Comparison of ENCODE assay signal across 8 cellular contexts in genomic region chr5:181245427-181246275, GRCh38. TPM values are rescaled to one million over a fixed set of nuclear protein-coding genes. Genes with fewer than 3 reads are reported as not detected.
A peak's percentile ranks its signal among the peaks of the same experiment; 100 is the strongest.
DNase-seq lines count a peak whose midpoint lies in the region; ATAC-seq and TF ChIP-seq lines count a peak whose summit lies in the region.

No MANE protein-coding gene starts in this region.

- H3K9ac ChIP-seq in BLaER1 treated with 17β-estradiol and CSF1 and Interleukin-3, amounts not matched to agents 10 nM and 100 nM, result peak overlapping the region; percentile 90 to 99 (median 97)

- H3K36me3 Mint-ChIP-seq in T-helper 17 cell (ENCODE audit: low read depth), result peaks cover 4% of the 10 kb centered on the region
- peaks cover 98% of the 10 kb centered on the region for H3K36me3 Mint-ChIP-seq in stimulated activated effector memory CD8-positive, alpha-beta T cell treated with anti-CD3 and anti-CD28 coated beads, Interleukin-12 subunit alpha, Interleukin-12 subunit beta, amount 100 ng/mL, for 72 hours

- peak overlapping the region; percentile 72 to 98 (median 88) for H3K4me3 ChIP-seq in BLaER1 treated with 17β-estradiol and CSF1 and Interleukin-3, amounts not matched to agents 10 nM and 100 nM
- H3K4me3 ChIP-seq in hepatocyte, result peak overlapping the region; percentile 57

- peak overlapping the region; percentile 94 to 100 (median 98) for H3K4me2 ChIP-seq in BLaER1 treated with 17β-estradiol and CSF1 and Interleukin-3, amounts not matched to agents 10 nM and 100 nM
- peak overlapping the region; percentile 90 for H3K4me2 ChIP-seq in hepatocyte

- DNase-seq in T-helper 17 cell (no peak), hepatocyte (ENCODE audit: low spot score) (peak; percentile 27), NCI-H1930 (lab: John Stamatoyannopoulos, UW) (no peak), activated gamma-delta T cell (lab: John Stamatoyannopoulos, UW) (no peak)
- DNase-seq in stimulated activated effector memory CD8-positive, alpha-beta T cell treated with anti-CD3 and anti-CD28 coated beads, Interleukin-12 subunit alpha, Interleukin-12 subunit beta, amount 100 ng/mL, for 72 hours (ENCODE audit: low spot score in 2 of 2), result no peak
- no peak for DNase-seq in activated CD4-positive, alpha-beta T cell treated with anti-CD3 and anti-CD28 coated beads for 4 hours

- no peaks in the 10 kb centered on the region for H3K9me2 ChIP-seq in hepatocyte (replicated peaks; ENCODE audit: insufficient read depth)

- peaks cover 59% of the 10 kb centered on the region for H3K4me1 Mint-ChIP-seq in T-helper 17 cell
- H3K4me1 Mint-ChIP-seq in stimulated activated effector memory CD8-positive, alpha-beta T cell treated with anti-CD3 and anti-CD28 coated beads, Interleukin-12 subunit alpha, Interleukin-12 subunit beta, amount 100 ng/mL, for 72 hours, result peaks cover 71% of the 10 kb centered on the region

- no peaks in the 10 kb centered on the region for H3K9me3 ChIP-seq in BLaER1 treated with 17β-estradiol and CSF1 and Interleukin-3, amounts not matched to agents 10 nM and 100 nM (replicated peaks in 1 of 11)
- H3K9me3 ChIP-seq in T-helper 17 cell (ENCODE audit: control insufficient read depth, low read length, poor library complexity, severe bottlenecking) (no peaks in the 10 kb centered on the region), hepatocyte (ENCODE audit: low read depth) (no peaks in the 10 kb centered on the region)

- peak overlapping the region; percentile 73 for H2AFZ ChIP-seq in hepatocyte

- H3K4me1 ChIP-seq in BLaER1 treated with 17β-estradiol and CSF1 and Interleukin-3, amounts not matched to agents 10 nM and 100 nM, result peaks cover 63 to 74% (median 70%) of the 10 kb centered on the region in 10 experiments
- peaks cover 52% of the 10 kb centered on the region for H3K4me1 ChIP-seq in hepatocyte (ENCODE audit: insufficient read depth)

- H3K9me3 Mint-ChIP-seq in stimulated activated effector memory CD8-positive, alpha-beta T cell treated with anti-CD3 and anti-CD28 coated beads, Interleukin-12 subunit alpha, Interleukin-12 subunit beta, amount 100 ng/mL, for 72 hours, result no peaks in the 10 kb centered on the region

- peaks cover 24 to 42% (median 34%) of the 10 kb centered on the region in 11 experiments for H3K36me3 ChIP-seq in BLaER1 treated with 17β-estradiol and CSF1 and Interleukin-3, amounts not matched to agents 10 nM and 100 nM
- H3K36me3 ChIP-seq in hepatocyte (replicated peaks; ENCODE audit: insufficient read depth, low read depth), result peaks cover 7% of the 10 kb centered on the region

- H3K27ac Mint-ChIP-seq in T-helper 17 cell, result peak overlapping the region; percentile 97
- H3K27ac Mint-ChIP-seq in stimulated activated effector memory CD8-positive, alpha-beta T cell treated with anti-CD3 and anti-CD28 coated beads, Interleukin-12 subunit alpha, Interleukin-12 subunit beta, amount 100 ng/mL, for 72 hours, result peak overlapping the region; percentile 100

- peaks cover 40 to 65% (median 58%) of the 10 kb centered on the region in 11 experiments for H4K20me1 ChIP-seq in BLaER1 treated with 17β-estradiol and CSF1 and Interleukin-3, amounts not matched to agents 10 nM and 100 nM
- peaks cover 53% of the 10 kb centered on the region for H4K20me1 ChIP-seq in hepatocyte (ENCODE audit: insufficient read depth, poor library complexity, severe bottlenecking)

- TF ChIP-seq CTCF in hepatocyte (IDR thresholded peaks at IDR 0.05; ENCODE audit: poor library complexity), result no peak

- no peaks in the 10 kb centered on the region for H3K27me3 ChIP-seq in BLaER1 treated with 17β-estradiol and CSF1 and Interleukin-3, amounts not matched to agents 10 nM and 100 nM
- no peaks in the 10 kb centered on the region for H3K27me3 ChIP-seq in hepatocyte

- peak; percentile 3 for ATAC-seq in GM21786 (IDR thresholded peaks at IDR 0.05; ENCODE audit: unreplicated experiment)
- no peak for ATAC-seq in T-helper 17 cell
- ATAC-seq in stimulated activated effector memory CD8-positive, alpha-beta T cell treated with anti-CD3 and anti-CD28 coated beads, Interleukin-12 subunit alpha, Interleukin-12 subunit beta, amount 100 ng/mL, for 72 hours, result peak; percentile 0

- H3K27ac ChIP-seq in BLaER1 treated with 17β-estradiol and CSF1 and Interleukin-3, amounts not matched to agents 10 nM and 100 nM, result peak overlapping the region; percentile 91 to 99 (median 96)
- H3K27ac ChIP-seq in hepatocyte, result peak overlapping the region; percentile 93

- 36% methylated on average over 33 of the region's 34 CpGs for WGBS in hepatocyte (ENCODE audit: low lambda C conversion rate, missing lambda C conversion rate)

- H3K4me3 Mint-ChIP-seq in T-helper 17 cell, result peak overlapping the region; percentile 96
- H3K4me3 Mint-ChIP-seq in stimulated activated effector memory CD8-positive, alpha-beta T cell treated with anti-CD3 and anti-CD28 coated beads, Interleukin-12 subunit alpha, Interleukin-12 subunit beta, amount 100 ng/mL, for 72 hours, result peak overlapping the region; percentile 97

- H3K79me2 ChIP-seq in hepatocyte, result peaks cover 84% of the 10 kb centered on the region

- no peaks in the 10 kb centered on the region for H3K27me3 Mint-ChIP-seq in T-helper 17 cell

RNA-seq across cellular contexts. Expression of gene RACK1, which starts 1.9 kb away (rescaled TPM):
- total RNA-seq in T-helper 17 cell (1,000 to 10,000 TPM; 2,138 to 2,163 TPM), hepatocyte (2,199 and 2,553 TPM in 2 replicates)
- polyA plus RNA-seq in hepatocyte, result 680 TPM in 2 replicates

RNA-seq across cellular contexts. Expression of gene TRIM52, which starts 15.3 kb away (rescaled TPM):
- 10 to 100 TPM; 32.2 to 34.6 TPM for total RNA-seq in T-helper 17 cell
- 6.1 and 13.2 TPM in 2 replicates for total RNA-seq in hepatocyte
- 6.5 and 9.9 TPM in 2 replicates for polyA plus RNA-seq in hepatocyte

RNA-seq across cellular contexts. Expression of gene TRIM41, which starts 22.6 kb away (rescaled TPM):
- total RNA-seq in T-helper 17 cell (10 to 100 TPM; 23.4 to 29.6 TPM), hepatocyte (11.9 and 14.9 TPM in 2 replicates)
- polyA plus RNA-seq in hepatocyte, result 1.7 and 2.0 TPM in 2 replicates

RNA-seq across cellular contexts. Expression of gene TRIM7, which starts 40.7 kb away (rescaled TPM):
- 1 to 10 TPM; 2.2 to 3.5 TPM for total RNA-seq in T-helper 17 cell
- not detected in 2 replicates for total RNA-seq in hepatocyte
- polyA plus RNA-seq in hepatocyte, result 0.35 TPM in 1 of 2 replicates, not detected in the other
